9 cellular contexts compared by ENCODE assay signal in genomic region chr5:149563461-149563860, GRCh38. TPM values are rescaled to one million over a fixed set of nuclear protein-coding genes. Genes with fewer than 3 reads are reported as not detected.
DNase-seq lines count a peak whose midpoint lies in the region; ATAC-seq and TF ChIP-seq lines count a peak whose summit lies in the region.
"Had no signal": no experiment of that assay in that cellular context is flagged by ENCODE, and none has a peak within 500 bp of the region (broad histone marks: within the 10 kb centered on the region; RNA-seq: fewer than 3 reads in every experiment).

No MANE protein-coding gene starts in this region.

- H3K27ac ChIP-seq in OCI-LY7 (ENCODE audit: low read depth, low read length, poor library complexity, severe bottlenecking) (no peak overlapping the region), fibroblast of lung (ENCODE audit: insufficient read depth, low read length) (peak overlapping the region; percentile 89), rectal smooth muscle tissue (ENCODE audit: low read depth, low read length) (peak overlapping the region; percentile 78)

- TF ChIP-seq CTCF in OCI-LY7 (conservative IDR thresholded peaks at IDR 0.05; ENCODE audit: low read length) (no peak), fibroblast of lung (conservative IDR thresholded peaks at IDR 0.05 in 1 of 2, IDR thresholded peaks at IDR 0.05 in 1 of 2; ENCODE audit: low read depth in 1 of 2, low read length in 2 of 2) (no peak)

- H3K9me3 ChIP-seq in OCI-LY7 (ENCODE audit: low read length) (no peaks in the 10 kb centered on the region), fibroblast of lung (ENCODE audit: control insufficient read depth, insufficient read depth, low read depth, low read length) (no peaks in the 10 kb centered on the region)

- ATAC-seq in GM19035 (IDR thresholded peaks at IDR 0.05; ENCODE audit: unreplicated experiment), result no peak

- DNase-seq in EH (ENCODE audit: low read depth) (peak; percentile 78), OCI-LY7 (ENCODE audit: low spot score) (no peak), fibroblast of lung (ENCODE audit: low read depth in 2 of 2) (peak; percentile 55 to 57), DMS79 treated with DMSO at 0.1 percent for 48 hours (lab: John Stamatoyannopoulos, UW) (no peak), NCI-H524 (lab: John Stamatoyannopoulos, UW) (no peak), NCI-H2081 treated with DMSO at 0.1 percent for 48 hours (lab: John Stamatoyannopoulos, UW) (no peak)
- DNase-seq: NCI-H2029 treated with DMSO at 0.1 percent for 48 hours had no signal

- H3K79me2 ChIP-seq in OCI-LY7 (ENCODE audit: insufficient read depth, low read depth, low read length) (no peaks in the 10 kb centered on the region), fibroblast of lung (ENCODE audit: control insufficient read depth, insufficient read depth, low read length) (no peaks in the 10 kb centered on the region)

- H3K27me3 ChIP-seq in fibroblast of lung (ENCODE audit: control insufficient read depth, insufficient read depth, low read length) (no peaks in the 10 kb centered on the region), rectal smooth muscle tissue (ENCODE audit: control insufficient read depth, insufficient read depth, low read length) (no peaks in the 10 kb centered on the region)

- peak overlapping the region; percentile 14 for H2AFZ ChIP-seq in OCI-LY7 (ENCODE audit: low read length)
- H2AFZ ChIP-seq in fibroblast of lung (ENCODE audit: low read length), result no peak overlapping the region

- no peaks in the 10 kb centered on the region for H4K20me1 ChIP-seq in OCI-LY7 (ENCODE audit: insufficient read depth, low read length)
- H4K20me1 ChIP-seq in fibroblast of lung (ENCODE audit: control insufficient read depth, extremely low read depth, insufficient read depth, low read length), result no peaks in the 10 kb centered on the region

- intact Hi-C loops in OCI-LY7 (cut with micrococcal nuclease; ENCODE audit: unreplicated experiment), result loop anchor here (5.0 kb wide), 1 partner anchor 246 kb away; no protein-coding TSS in a partner anchor

- POLR2A ChIA-PET in OCI-LY7 (lab: Charles Lee), result interaction anchor here (0.6 to 1.9 kb wide), 3 partner anchors 13 to 70 kb away, joined by 3 to 4 read pairs (median 4); no protein-coding TSS in a partner anchor

- no TSS peak for BruUV-seq in OCI-LY7 (replicated peaks; lab: Mats Ljungman, UMichigan)

- peaks cover 10% of the 10 kb centered on the region for H3K4me1 ChIP-seq in OCI-LY7 (ENCODE audit: insufficient read depth, low read length, poor library complexity, severe bottlenecking)
- H3K4me1 ChIP-seq in fibroblast of lung (ENCODE audit: control insufficient read depth, extremely low read depth, insufficient read depth, low read length), result peaks cover 14% of the 10 kb centered on the region
- peaks cover 24% of the 10 kb centered on the region for H3K4me1 ChIP-seq in rectal smooth muscle tissue (ENCODE audit: control insufficient read depth, insufficient read depth, low read length)

- H3K36me3 ChIP-seq in OCI-LY7 (ENCODE audit: insufficient read depth, low read length) (no peaks in the 10 kb centered on the region), fibroblast of lung (ENCODE audit: control insufficient read depth, insufficient read depth, low read length) (no peaks in the 10 kb centered on the region), rectal smooth muscle tissue (ENCODE audit: control insufficient read depth, insufficient read depth, low read length) (no peaks in the 10 kb centered on the region)

- H3K9ac ChIP-seq in fibroblast of lung (ENCODE audit: insufficient read depth, low read length), result no peak overlapping the region
- H3K9ac ChIP-seq in rectal smooth muscle tissue (ENCODE audit: low read length), result no peak overlapping the region

- H3K4me3 ChIP-seq in OCI-LY7 (ENCODE audit: low read depth, low read length, poor library complexity, severe bottlenecking) (no peak overlapping the region), fibroblast of lung (replicated peaks in 1 of 4; ENCODE audit: control extremely low read depth in 1 of 4, insufficient read depth in 1 of 4, low read depth in 3 of 4, low read length in 4 of 4) (no peak overlapping the region), rectal smooth muscle tissue (ENCODE audit: low read length) (no peak overlapping the region)

- H3K4me2 ChIP-seq in OCI-LY7 (ENCODE audit: low read length), result no peak overlapping the region
- H3K4me2 ChIP-seq in fibroblast of lung (ENCODE audit: extremely low read depth, insufficient read depth, low read length), result no peak overlapping the region

- no peaks in the 10 kb centered on the region for H3K9me2 ChIP-seq in OCI-LY7 (ENCODE audit: insufficient read depth, low read length)

- CTCF ChIA-PET in OCI-LY7 (lab: Charles Lee; ENCODE audit: unreplicated experiment), result interaction anchor here (0.6 kb wide), 1 partner anchor 55 kb away, joined by 4 read pairs; no protein-coding TSS in a partner anchor

RNA-seq across cellular contexts. Expression of gene CSNK1A1, which starts 12.2 kb away (rescaled TPM):
- total RNA-seq in OCI-LY7 (2014; rRNA removed; shearing (Covaris generic)), result 161 and 176 TPM in 2 replicates
- total RNA-seq in OCI-LY7 (2022) (187 and 189 TPM in 2 replicates), fibroblast of lung (522 and 674 TPM in 2 replicates)
- 245 and 275 TPM in 2 replicates for polyA plus RNA-seq in fibroblast of lung
- polyA plus RNA-seq in fibroblast of lung (2012), result 187 and 207 TPM in 2 replicates
- polyA minus RNA-seq in fibroblast of lung (ENCODE audit: low replicate concordance), result 111 and 122 TPM in 2 replicates

RNA-seq across cellular contexts. Expression of gene ARHGEF37, which starts 17.8 kb away (rescaled TPM):
- not detected in 2 replicates for total RNA-seq in OCI-LY7 (2014; rRNA removed; shearing (Covaris generic))
- total RNA-seq in OCI-LY7 (2022) (1.4 and 1.7 TPM in 2 replicates), fibroblast of lung (3.1 and 5.3 TPM in 2 replicates)
- 0.31 and 0.38 TPM in 2 replicates for polyA plus RNA-seq in fibroblast of lung
- polyA plus RNA-seq in fibroblast of lung (2012), result 0.64 and 0.86 TPM in 2 replicates
- 0.93 and 10.3 TPM in 2 replicates for polyA minus RNA-seq in fibroblast of lung (ENCODE audit: low replicate concordance)

Comparison
In these comparisons a context has a peak if more than half of its experiments do, and no peak if none do; other contexts are left out.
1. DNase-seq: peak in EH (single experiment) and fibroblast of lung (2 of 2); none in OCI-LY7 (single experiment), DMS79 treated with DMSO at 0.1 percent for 48 hours (single experiment), NCI-H524 (0 of 2) and NCI-H2081 treated with DMSO at 0.1 percent for 48 hours (single experiment).